ENCODE assay signal across 8 cellular contexts in the genomic region with DNA sequence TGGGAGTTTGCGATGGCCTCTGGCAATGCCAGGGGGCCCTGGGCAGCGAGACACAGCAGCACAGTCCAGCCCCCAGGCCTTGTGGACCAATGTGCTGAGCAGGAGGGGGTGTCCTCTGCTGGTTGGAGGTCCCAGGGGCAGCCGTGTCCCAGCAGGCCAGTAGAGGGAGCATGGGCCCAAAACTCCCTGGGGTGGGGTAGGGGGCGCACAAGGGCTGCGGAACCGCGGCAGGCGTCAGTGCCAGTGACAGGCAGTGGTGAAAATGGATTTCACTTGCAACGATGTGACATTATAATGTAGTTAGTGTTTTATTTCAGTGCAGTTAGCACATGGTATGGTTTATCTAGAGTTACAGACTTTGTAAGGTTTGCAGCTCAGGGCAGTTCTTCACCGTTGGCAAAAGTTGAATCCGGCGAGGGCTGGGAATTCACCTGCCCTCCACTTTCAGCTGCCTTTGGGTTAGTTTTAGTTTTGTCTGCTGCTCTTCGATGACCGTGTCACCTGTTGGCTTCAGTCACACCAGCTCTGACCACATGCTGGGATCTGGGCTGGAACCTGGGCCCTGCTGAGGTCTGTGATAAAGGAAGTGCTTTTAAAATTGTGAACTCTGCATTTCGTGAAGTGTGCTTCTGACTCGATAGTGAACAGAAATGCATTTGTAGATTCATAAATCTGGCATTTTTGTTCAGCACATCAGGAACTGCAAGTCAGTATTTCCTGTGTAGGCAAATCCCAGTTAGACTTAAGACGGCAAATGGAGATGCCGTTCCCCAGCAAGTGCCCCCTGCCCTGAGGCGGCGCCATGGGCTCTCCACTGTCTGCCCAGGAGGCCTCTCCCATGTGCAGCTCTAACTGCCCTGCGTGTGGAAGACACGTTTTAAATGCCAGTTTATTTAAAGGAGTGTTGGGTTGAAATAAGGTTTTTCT. TPM values are rescaled to one million over a fixed set of nuclear protein-coding genes. Genes with fewer than 3 reads are reported as not detected.
DNase-seq lines count a peak whose midpoint lies in the region; ATAC-seq, FAIRE-seq and TF ChIP-seq lines count a peak whose summit lies in the region.

No MANE protein-coding gene starts in this region.

- POLR2A ChIA-PET in PC-9 (lab: Charles Lee; ENCODE audit: unreplicated experiment), result no interaction called here

- FAIRE-seq in D721Med (lab: Jason Lieb, UNC), result no peak

- H3K4me3 ChIP-seq in PC-9 (no peak overlapping the region), fibroblast of villous mesenchyme (ENCODE audit: low read depth, low read length) (no peak overlapping the region), osteoblast (ENCODE audit: insufficient read depth, low read length) (no peak overlapping the region), tibial artery (no peak overlapping the region)

- H3K9me3 ChIP-seq in PC-9 (ENCODE audit: insufficient read depth, low read depth), result no peaks in the 10 kb centered on the region
- H3K9me3 ChIP-seq in osteoblast (ENCODE audit: low read depth, low read length), result no peaks in the 10 kb centered on the region
- H3K9me3 ChIP-seq in tibial artery, result no peaks in the 10 kb centered on the region

- H3K4me1 ChIP-seq in PC-9 (replicated peaks; ENCODE audit: insufficient read depth) (no peaks in the 10 kb centered on the region), osteoblast (ENCODE audit: insufficient read depth, low read length) (peaks cover 4% of the 10 kb centered on the region), tibial artery (peaks cover 0 to 43% (median 31%) of the 10 kb centered on the region in 4 donors)

- ATAC-seq in HG02884 (IDR thresholded peaks at IDR 0.05; ENCODE audit: unreplicated experiment) (peak; percentile 47), GM18520 (IDR thresholded peaks at IDR 0.05; ENCODE audit: unreplicated experiment) (no peak)

- H2AFZ ChIP-seq in PC-9 (no peak overlapping the region), osteoblast (ENCODE audit: low read length) (no peak overlapping the region)

- H4K20me1 ChIP-seq in PC-9 (ENCODE audit: insufficient read depth) (no peaks in the 10 kb centered on the region; the same call in none of the 2 replicates), osteoblast (ENCODE audit: insufficient read depth, low read length) (peaks cover 6% of the 10 kb centered on the region)

- no peaks in the 10 kb centered on the region for H3K27me3 ChIP-seq in PC-9 (ENCODE audit: insufficient read depth, low read depth)
- H3K27me3 ChIP-seq in osteoblast (ENCODE audit: insufficient read depth, low read length), result no peaks in the 10 kb centered on the region
- no peaks in the 10 kb centered on the region for H3K27me3 ChIP-seq in tibial artery

- BruUV-seq in PC-9 (replicated peaks; lab: Mats Ljungman, UMichigan), result no TSS peak

- DNase-seq in D721Med (ENCODE audit: insufficient read length, low spot score) (peak; percentile 39), PC-9 (peak in 1 of 2 experiments; percentile 51), activated T-helper 1 cell treated with Interleukin-2 at 50 U/mL for 16 hours (ENCODE audit: low read depth) (peak; percentile 44), fibroblast of villous mesenchyme (ENCODE audit: low read depth) (peak; percentile 63), osteoblast (ENCODE audit: insufficient read length, low spot score, missing footprints) (peak; percentile 94), tibial artery (peak in 1 of 2 donors; percentile 41)

- H3K27ac ChIP-seq in PC-9 (no peak overlapping the region), osteoblast (ENCODE audit: low read depth, low read length) (no peak overlapping the region), tibial artery (peak overlapping the region; percentile 13 to 47)

- intact Hi-C loops in PC-9 (cut with micrococcal nuclease; ENCODE audit: unreplicated experiment) (loop anchor here (1.0 to 10.0 kb wide), 2 partner anchors 105 to 120 kb away; no protein-coding TSS in a partner anchor), tibial artery (cut with DNase I; ENCODE audit: low total_unique reads) (no loop called here)

- H3K36me3 ChIP-seq in PC-9 (ENCODE audit: low read depth) (peaks cover 10% of the 10 kb centered on the region; the same call in 1 of the 2 replicates), osteoblast (ENCODE audit: insufficient read depth, low read length) (peaks cover 56% of the 10 kb centered on the region), tibial artery (peaks cover 52 to 78% (median 73%) of the 10 kb centered on the region in 3 donors)

- CTCF ChIA-PET in PC-9 (lab: Charles Lee), result interaction anchor here (0.8 to 1.6 kb wide), 2 partner anchors 96 to 104 kb away, joined by 4 read pairs; a partner anchor contains a TSS

- TF ChIP-seq CTCF in D721Med (IDR thresholded peaks at IDR 0.05; ENCODE audit: insufficient read depth, missing control alignments) (peak; percentile 91), PC-9 (conservative IDR thresholded peaks at IDR 0.05) (peak; percentile 64), fibroblast of villous mesenchyme (IDR thresholded peaks at IDR 0.05; ENCODE audit: insufficient read depth, low read depth, low read length) (peak; percentile 96), osteoblast (IDR thresholded peaks at IDR 0.05; ENCODE audit: extremely low read depth, low read depth, low read length) (peak; percentile 78), tibial artery (IDR thresholded peaks at IDR 0.05) (peak; percentile 58 to 70)

- H3K79me2 ChIP-seq in PC-9 (ENCODE audit: low read depth) (no peaks in the 10 kb centered on the region), osteoblast (ENCODE audit: insufficient read depth, low read length) (no peaks in the 10 kb centered on the region)

- H3F3A ChIP-seq in PC-9 (ENCODE audit: insufficient read depth, low read depth), result peaks cover 52% of the 10 kb centered on the region

- H3K9me2 ChIP-seq in PC-9 (ENCODE audit: insufficient read depth), result no peaks in the 10 kb centered on the region

- no peak overlapping the region for H3K4me2 ChIP-seq in PC-9
- H3K4me2 ChIP-seq in osteoblast (ENCODE audit: insufficient read depth, low read length), result no peak overlapping the region

RNA-seq across cellular contexts. Expression of a gene that starts 46.8 kb away (rescaled TPM):
- total RNA-seq in PC-9 (2021) (127 and 133 TPM in 2 replicates), fibroblast of villous mesenchyme (110 and 151 TPM in 2 replicates), osteoblast (191 and 194 TPM in 2 replicates)

Comparison
In these comparisons a context has a peak if more than half of its experiments do, and no peak if none do; other contexts are left out.
1. H3K27ac ChIP-seq: peak in tibial artery (2 of 2); none in PC-9 (single experiment) and osteoblast (single experiment).
2. Peak in every context shown above with its lines, with median percentiles within 50 percentile points of each other: CTCF ChIP-seq.